1 cellular context compared by ENCODE assay signal in the genomic region with DNA sequence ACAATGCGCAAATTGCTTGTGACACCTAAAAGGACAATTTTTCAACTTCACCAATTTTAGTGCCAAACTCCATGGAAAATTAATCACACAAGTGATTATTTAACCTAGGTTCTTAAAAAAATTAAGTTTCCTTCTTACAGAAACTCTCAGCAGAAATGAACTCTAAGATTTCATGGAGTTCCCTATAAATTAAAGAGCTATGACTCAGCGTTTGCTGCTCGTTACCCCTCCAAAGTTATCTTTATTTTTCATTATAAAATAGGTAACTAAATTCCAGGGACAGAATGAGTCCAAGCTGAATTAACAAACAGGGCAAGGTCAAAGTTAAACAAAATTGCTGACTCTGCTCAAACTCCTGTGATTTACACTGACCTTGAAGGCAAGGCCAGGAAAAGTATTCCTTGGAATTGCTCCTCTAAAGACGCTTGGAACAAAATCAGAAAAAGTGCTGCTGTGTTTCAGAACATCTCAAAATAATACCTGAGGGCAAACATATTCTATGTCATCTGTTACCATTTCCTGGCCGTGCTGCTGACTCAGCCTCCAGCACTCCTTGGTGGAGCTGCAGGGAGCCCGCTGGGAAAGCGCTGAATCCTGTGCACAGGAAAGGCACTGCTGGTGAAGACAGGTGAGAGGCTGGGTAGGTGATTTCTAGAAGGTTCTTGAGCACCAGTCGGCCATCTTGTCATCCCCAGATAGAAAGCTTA.
A peak's percentile ranks its signal among the peaks of the same experiment; 100 is the strongest.
TF ChIP-seq lines count a peak whose summit lies in the region.

No MANE protein-coding gene starts in this region.

TF ChIP-seq in HEK293, 187 proteins besides CTCF, POLR2A, EP300 and RAD21 (continued from another document):
- TF ChIP-seq, protein P1, sequence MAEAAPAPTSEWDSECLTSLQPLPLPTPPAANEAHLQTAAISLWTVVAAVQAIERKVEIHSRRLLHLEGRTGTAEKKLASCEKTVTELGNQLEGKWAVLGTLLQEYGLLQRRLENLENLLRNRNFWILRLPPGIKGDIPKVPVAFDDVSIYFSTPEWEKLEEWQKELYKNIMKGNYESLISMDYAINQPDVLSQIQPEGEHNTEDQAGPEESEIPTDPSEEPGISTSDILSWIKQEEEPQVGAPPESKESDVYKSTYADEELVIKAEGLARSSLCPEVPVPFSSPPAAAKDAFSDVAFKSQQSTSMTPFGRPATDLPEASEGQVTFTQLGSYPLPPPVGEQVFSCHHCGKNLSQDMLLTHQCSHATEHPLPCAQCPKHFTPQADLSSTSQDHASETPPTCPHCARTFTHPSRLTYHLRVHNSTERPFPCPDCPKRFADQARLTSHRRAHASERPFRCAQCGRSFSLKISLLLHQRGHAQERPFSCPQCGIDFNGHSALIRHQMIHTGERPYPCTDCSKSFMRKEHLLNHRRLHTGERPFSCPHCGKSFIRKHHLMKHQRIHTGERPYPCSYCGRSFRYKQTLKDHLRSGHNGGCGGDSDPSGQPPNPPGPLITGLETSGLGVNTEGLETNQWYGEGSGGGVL (tag by site-specific recombination; IDR thresholded peaks at IDR 0.05), result no peak
- peak; percentile 79 for TF ChIP-seq ZNF629 (tag by site-specific recombination; IDR thresholded peaks at IDR 0.05)
